8 cellular contexts compared by ENCODE assay signal in genomic region chr9:131739988-131740648, GRCh38.
A peak's percentile ranks its signal among the peaks of the same experiment; 100 is the strongest.
DNase-seq lines count a peak whose midpoint lies in the region; ATAC-seq and TF ChIP-seq lines count a peak whose summit lies in the region.

Gene RAPGEF1, minus strand, starts transcription at chr9:131740076. Its CDS starts 246 bp downstream, at chr9:131739830.

- DNase-seq in NCI-H2196 (lab: John Stamatoyannopoulos, UW; ENCODE audit: unreplicated experiment): peak; percentile 79
- DNase-seq in activated T-cell treated with anti-CD3 and anti-CD28 coated beads for 1 hour (ENCODE audit: low read depth): peak; percentile 87
- peak; percentile 39 for DNase-seq in epithelial cell of esophagus (ENCODE audit: low read depth)
- DNase-seq in stimulated activated CD8-positive, alpha-beta memory T cell treated with anti-CD3 and anti-CD28 coated beads, Interleukin-7, amount 100 ng/mL, for 24 hours (ENCODE audit: low read depth): peak; percentile 63

- H3K4me3 ChIP-seq in epithelial cell of esophagus (ENCODE audit: low read length): peak within 1 kb of the TSS; percentile 70
- H3K4me3 ChIP-seq in muscle layer of colon (ENCODE audit: low read depth in 1 of 2, low read length in 2 of 2): peak within 1 kb of the TSS; percentile 44 to 91

- ATAC-seq in HG02571 (IDR thresholded peaks at IDR 0.05; ENCODE audit: unreplicated experiment) (peak; percentile 55), GM21447 (IDR thresholded peaks at IDR 0.05; ENCODE audit: unreplicated experiment) (no peak)

- H3K9me3 ChIP-seq in muscle layer of colon (ENCODE audit: low read length): no peaks in the 10 kb centered on the region

- peak within 1 kb of the TSS; percentile 66 for H3K27ac ChIP-seq in muscle layer of colon (ENCODE audit: low read depth, low read length)

- H3K27me3 ChIP-seq in muscle layer of colon (ENCODE audit: control insufficient read depth in 1 of 2, insufficient read depth in 2 of 2, low read length in 2 of 2): no peaks in the 10 kb centered on the region

- H3K4me1 ChIP-seq in muscle layer of colon (ENCODE audit: insufficient read depth, low read length): peaks cover 25% of the 10 kb centered on the region

- no peaks in the 10 kb centered on the region for H3K36me3 ChIP-seq in muscle layer of colon (ENCODE audit: insufficient read depth, low read length)

- peak within 1 kb of the TSS; percentile 61 for H3K9ac ChIP-seq in muscle layer of colon (ENCODE audit: low read length)

- TF ChIP-seq CTCF in GM12873 (IDR thresholded peaks at IDR 0.05; ENCODE audit: insufficient read depth, low read depth, low read length, missing control alignments): peak; percentile 81
- TF ChIP-seq CTCF in epithelial cell of esophagus (IDR thresholded peaks at IDR 0.05; ENCODE audit: insufficient read depth, low read depth, low read length, missing control alignments): peak; percentile 29
